9 cellular contexts compared by ENCODE assay signal in the genomic region with DNA sequence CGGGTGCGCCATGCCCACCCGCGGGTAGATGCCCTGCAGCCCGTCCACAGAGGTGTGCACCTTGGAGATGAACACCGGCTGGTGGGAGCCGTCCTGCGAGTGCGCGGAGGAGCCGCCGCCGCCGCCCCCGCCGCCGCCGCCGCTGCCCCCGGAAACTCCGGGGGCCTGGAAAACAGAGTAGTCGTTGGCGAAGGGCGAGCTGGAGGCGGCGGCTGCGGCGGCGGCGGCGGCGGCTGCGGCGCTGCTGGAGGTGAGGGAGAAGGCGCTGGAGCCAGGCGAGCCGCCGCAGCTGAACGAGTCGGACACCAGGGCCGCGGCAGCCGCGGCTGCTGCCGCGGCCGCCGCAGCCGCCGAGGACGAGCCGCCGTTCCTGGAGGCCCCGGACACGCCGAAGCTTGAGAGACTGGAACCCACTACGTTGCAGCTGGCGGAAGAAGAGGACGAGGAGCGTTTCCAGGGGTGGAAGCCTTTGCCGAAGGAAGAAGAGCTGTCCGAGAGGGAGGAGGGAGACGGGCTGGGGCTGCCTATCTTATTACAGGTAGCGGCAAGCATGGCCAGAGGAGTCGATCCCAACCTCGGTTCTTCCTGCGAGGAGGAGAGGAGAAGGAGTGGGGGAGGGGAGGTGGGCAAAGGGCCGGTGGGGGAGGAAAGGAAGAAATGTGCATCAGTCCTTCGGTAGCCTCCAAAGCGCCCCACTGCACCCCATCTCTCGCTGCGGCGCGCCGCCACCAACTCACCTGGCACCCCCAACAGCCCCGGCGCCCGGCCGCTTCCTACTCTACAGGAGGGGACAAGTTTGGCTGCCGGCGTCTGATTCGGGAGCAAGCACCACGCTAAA. TPM values are rescaled to one million over a fixed set of nuclear protein-coding genes. Genes with fewer than 3 reads are reported as not detected.
A peak's percentile ranks its signal among the peaks of the same experiment; 100 is the strongest.
DNase-seq lines count a peak whose midpoint lies in the region; ATAC-seq lines count a peak whose summit lies in the region.
"Had no signal": no experiment of that assay in that cellular context is flagged by ENCODE, and none has a peak within 500 bp of the region (broad histone marks: within the 10 kb centered on the region; RNA-seq: fewer than 3 reads in every experiment).

No MANE protein-coding gene starts in this region.

- peaks cover 39% of the 10 kb centered on the region for H3K27me3 ChIP-seq in CD4-positive, alpha-beta memory T cell (ENCODE audit: insufficient read depth, low read length)

- no peak for ATAC-seq in activated naive CD8-positive, alpha-beta T cell treated with anti-CD3 and anti-CD28 coated beads, Interleukin-2, amount 50 U/mL, for 24 hours
- ATAC-seq in left lobe of liver, result peak; percentile 72
- no peak for ATAC-seq in HG03175 (IDR thresholded peaks at IDR 0.05; ENCODE audit: unreplicated experiment)
- no peak for ATAC-seq in HG02840 (IDR thresholded peaks at IDR 0.05; ENCODE audit: low FRiP score, unreplicated experiment)

- no peak for DNase-seq in CD4-positive, alpha-beta memory T cell
- DNase-seq in HuH-7 (ENCODE audit: low spot score) (peak; percentile 56), left lobe of liver (ENCODE audit: low spot score) (no peak), cortex of kidney (lab: John Stamatoyannopoulos, UW) (no peak)
- DNase-seq in activated naive CD8-positive, alpha-beta T cell treated with anti-CD3 and anti-CD28 coated beads, Interleukin-2, amount 50 U/mL, for 24 hours, result peak; percentile 10
- no peak for DNase-seq in stimulated activated CD4-positive, alpha-beta T cell treated with anti-CD3 and anti-CD28 coated beads, Interleukin-4, amount 100 ng/mL, for 1 hour

- peaks cover 4 to 5% of the 10 kb centered on the region in 2 donors for H3K36me3 Mint-ChIP-seq in CD4-positive, alpha-beta memory T cell
- peaks cover 11% of the 10 kb centered on the region for H3K36me3 Mint-ChIP-seq in activated naive CD8-positive, alpha-beta T cell treated with anti-CD3 and anti-CD28 coated beads, Interleukin-2, amount 50 U/mL, for 24 hours (ENCODE audit: low read depth)

- H3K9me3 ChIP-seq in CD4-positive, alpha-beta memory T cell (ENCODE audit: control insufficient read depth in 1 of 2, low read length in 2 of 2), result no peaks in the 10 kb centered on the region
- H3K9me3 ChIP-seq: upper lobe of left lung had no signal

- CTCF ChIA-PET in CD4-positive, alpha-beta memory T cell (lab: Charles Lee; ENCODE audit: partially characterized antibody), result no interaction called here

- H3K4me3 ChIP-seq in CD4-positive, alpha-beta memory T cell (ENCODE audit: low read length in 2 of 2), result peak overlapping the region in 1 of 2 donors; percentile 17

- H3K4me1 ChIP-seq in CD4-positive, alpha-beta memory T cell (ENCODE audit: insufficient read depth, low read length), result peaks cover 19% of the 10 kb centered on the region

- H3K27ac ChIP-seq in CD4-positive, alpha-beta memory T cell (ENCODE audit: low read depth, low read length), result no peak overlapping the region
- H3K27ac ChIP-seq: upper lobe of left lung had no signal

- H3K27me3 Mint-ChIP-seq in CD4-positive, alpha-beta memory T cell, result peaks cover 46 to 61% of the 10 kb centered on the region in 2 donors
- H3K27me3 Mint-ChIP-seq in activated naive CD8-positive, alpha-beta T cell treated with anti-CD3 and anti-CD28 coated beads, Interleukin-2, amount 50 U/mL, for 24 hours, result peaks cover 79% of the 10 kb centered on the region

- H3K9me3 Mint-ChIP-seq in CD4-positive, alpha-beta memory T cell, result peaks cover 0 to 66% (median 37%) of the 10 kb centered on the region in 8 donors
- peaks cover 4% of the 10 kb centered on the region for H3K9me3 Mint-ChIP-seq in activated naive CD8-positive, alpha-beta T cell treated with anti-CD3 and anti-CD28 coated beads, Interleukin-2, amount 50 U/mL, for 24 hours

- H3K4me3 Mint-ChIP-seq in CD4-positive, alpha-beta memory T cell, result peak overlapping the region; percentile 57 to 81 (median 70)
- H3K4me3 Mint-ChIP-seq in activated naive CD8-positive, alpha-beta T cell treated with anti-CD3 and anti-CD28 coated beads, Interleukin-2, amount 50 U/mL, for 24 hours, result peak overlapping the region; percentile 69

- POLR2A ChIA-PET in CD4-positive, alpha-beta memory T cell (lab: Charles Lee; ENCODE audit: partially characterized antibody), result no interaction called here

- no peaks in the 10 kb centered on the region for H3K36me3 ChIP-seq in CD4-positive, alpha-beta memory T cell (ENCODE audit: insufficient read depth, low read length)
- H3K36me3 ChIP-seq: upper lobe of left lung had no signal

- peaks cover 11 to 28% (median 18%) of the 10 kb centered on the region in 4 donors for H3K4me1 Mint-ChIP-seq in CD4-positive, alpha-beta memory T cell
- H3K4me1 Mint-ChIP-seq in activated naive CD8-positive, alpha-beta T cell treated with anti-CD3 and anti-CD28 coated beads, Interleukin-2, amount 50 U/mL, for 24 hours, result peaks cover 20% of the 10 kb centered on the region

- intact Hi-C loops in CD4-positive, alpha-beta memory T cell (cut with micrococcal nuclease), result no loop called here

- H3K27ac Mint-ChIP-seq in CD4-positive, alpha-beta memory T cell, result peak overlapping the region in 2 of 7 donors; percentile 65 to 75
- peak overlapping the region; percentile 35 for H3K27ac Mint-ChIP-seq in activated naive CD8-positive, alpha-beta T cell treated with anti-CD3 and anti-CD28 coated beads, Interleukin-2, amount 50 U/mL, for 24 hours

RNA-seq across cellular contexts. Expression of a gene that starts 1.3 kb away (rescaled TPM):
- not detected for total RNA-seq in CD4-positive, alpha-beta memory T cell
- polyA plus RNA-seq in CD4-positive, alpha-beta memory T cell, result not detected
- total RNA-seq in left lobe of liver, result not detected
- total RNA-seq: upper lobe of left lung had no signal

Comparison
In these comparisons a context has a peak if more than half of its experiments do, and no peak if none do; other contexts are left out.
1. DNase-seq: peak in HuH-7 (single experiment) and activated naive CD8-positive, alpha-beta T cell treated with anti-CD3 and anti-CD28 coated beads, Interleukin-2, amount 50 U/mL, for 24 hours (single experiment); none in CD4-positive, alpha-beta memory T cell (0 of 5), left lobe of liver (single experiment), cortex of kidney (single experiment) and stimulated activated CD4-positive, alpha-beta T cell treated with anti-CD3 and anti-CD28 coated beads, Interleukin-4, amount 100 ng/mL, for 1 hour (single experiment).